Comparison of ENCODE assay signal across 19 cellular contexts in genomic region chr5:95281211-95281610, GRCh38. TPM values are rescaled to one million over a fixed set of nuclear protein-coding genes. Genes with fewer than 3 reads are reported as not detected.
DNase-seq lines count a peak whose midpoint lies in the region; ATAC-seq and TF ChIP-seq lines count a peak whose summit lies in the region.
"Had no signal": no experiment of that assay in that cellular context is flagged by ENCODE, and none has a peak within 500 bp of the region (broad histone marks: within the 10 kb centered on the region; RNA-seq: fewer than 3 reads in every experiment).

No MANE protein-coding gene starts in this region.

- no peak overlapping the region for H3K4me2 ChIP-seq in Karpas-422 (ENCODE audit: low read depth, low read length, poor library complexity, severe bottlenecking)

- CTCF ChIA-PET in activated CD8-positive, alpha-beta T cell treated with anti-CD3 and anti-CD28 coated beads for 36 hours (lab: Charles Lee) = interaction anchor here (0.7 kb wide), 1 partner anchor 313 kb away, joined by 4 read pairs; no protein-coding TSS in a partner anchor

- no peak for TF ChIP-seq CTCF in activated CD8-positive, alpha-beta T cell treated with anti-CD3 and anti-CD28 coated beads for 36 hours (IDR thresholded peaks at IDR 0.05)

- in situ Hi-C loops in ACHN (cut with HindIII; ENCODE audit: low pct_ligation_motif_present, low pct_unique_long_range_greater_than_20kb, low sequenced_read_pairs) = no loop called here

- H3K4me1 ChIP-seq in Karpas-422 (ENCODE audit: low read length) = no peaks in the 10 kb centered on the region

- H3K27me3 ChIP-seq in Karpas-422 (ENCODE audit: low read length) = no peaks in the 10 kb centered on the region

- no peaks in the 10 kb centered on the region for H3K36me3 ChIP-seq in Karpas-422 (ENCODE audit: insufficient read depth, low read length)
- H3K36me3 ChIP-seq: left lung, spleen, upper lobe of right lung had no signal

- H3K27ac ChIP-seq in Karpas-422 (ENCODE audit: low read length) = no peak overlapping the region
- H3K27ac ChIP-seq: coronary artery, left lung, spleen, upper lobe of right lung had no signal

- H3K27ac Mint-ChIP-seq in activated CD8-positive, alpha-beta T cell treated with anti-CD3 and anti-CD28 coated beads for 36 hours = no peak overlapping the region
- H3K27ac Mint-ChIP-seq in activated naive CD8-positive, alpha-beta T cell treated with anti-CD3 and anti-CD28 coated beads, Interleukin-2, amount 50 U/mL, for 24 hours = no peak overlapping the region
- H3K27ac Mint-ChIP-seq: activated CD4-positive, alpha-beta memory T cell treated with anti-CD3 and anti-CD28 coated beads for 36 hours; IgD-negative memory B cell; nephron had no signal

- ATAC-seq in activated CD8-positive, alpha-beta T cell treated with anti-CD3 and anti-CD28 coated beads for 36 hours = no peak
- no peak for ATAC-seq in HG03045 (IDR thresholded peaks at IDR 0.05; ENCODE audit: unreplicated experiment)
- no peak for ATAC-seq in activated naive CD8-positive, alpha-beta T cell treated with anti-CD3 and anti-CD28 coated beads, Interleukin-2, amount 50 U/mL, for 24 hours
- ATAC-seq: left lung, upper lobe of right lung had no signal

- intact Hi-C loops in activated CD8-positive, alpha-beta T cell treated with anti-CD3 and anti-CD28 coated beads for 36 hours (cut with micrococcal nuclease) = no loop called here

- H3K9me3 ChIP-seq in Karpas-422 (ENCODE audit: low read length) = no peaks in the 10 kb centered on the region
- H3K9me3 ChIP-seq: left lung, spleen, upper lobe of right lung had no signal

- H4K20me1 ChIP-seq in Karpas-422 (ENCODE audit: insufficient read depth, low read depth, low read length) = no peaks in the 10 kb centered on the region

- H3K4me3 Mint-ChIP-seq in activated CD8-positive, alpha-beta T cell treated with anti-CD3 and anti-CD28 coated beads for 36 hours = no peak overlapping the region
- H3K4me3 Mint-ChIP-seq in activated naive CD8-positive, alpha-beta T cell treated with anti-CD3 and anti-CD28 coated beads, Interleukin-2, amount 50 U/mL, for 24 hours = no peak overlapping the region
- H3K4me3 Mint-ChIP-seq: activated CD4-positive, alpha-beta memory T cell treated with anti-CD3 and anti-CD28 coated beads for 36 hours; IgD-negative memory B cell had no signal

- H2AFZ ChIP-seq in Karpas-422 (ENCODE audit: low read length) = no peak overlapping the region

- H3K36me3 Mint-ChIP-seq in activated CD8-positive, alpha-beta T cell treated with anti-CD3 and anti-CD28 coated beads for 36 hours (ENCODE audit: low read depth) = no peaks in the 10 kb centered on the region
- H3K36me3 Mint-ChIP-seq in activated naive CD8-positive, alpha-beta T cell treated with anti-CD3 and anti-CD28 coated beads, Interleukin-2, amount 50 U/mL, for 24 hours (ENCODE audit: low read depth) = no peaks in the 10 kb centered on the region
- H3K36me3 Mint-ChIP-seq: activated CD4-positive, alpha-beta memory T cell treated with anti-CD3 and anti-CD28 coated beads for 36 hours; IgD-negative memory B cell had no signal

- H3K9ac ChIP-seq in Karpas-422 (ENCODE audit: low read length) = no peak overlapping the region

- no peaks in the 10 kb centered on the region for H3K9me3 Mint-ChIP-seq in activated CD8-positive, alpha-beta T cell treated with anti-CD3 and anti-CD28 coated beads for 36 hours
- no peaks in the 10 kb centered on the region for H3K9me3 Mint-ChIP-seq in activated naive CD8-positive, alpha-beta T cell treated with anti-CD3 and anti-CD28 coated beads, Interleukin-2, amount 50 U/mL, for 24 hours
- H3K9me3 Mint-ChIP-seq: activated CD4-positive, alpha-beta memory T cell treated with anti-CD3 and anti-CD28 coated beads for 36 hours; nephron had no signal

- no peaks in the 10 kb centered on the region for H3K79me2 ChIP-seq in Karpas-422 (ENCODE audit: low read length)

- no peak overlapping the region for H3K4me3 ChIP-seq in Karpas-422 (ENCODE audit: low read length)
- H3K4me3 ChIP-seq: coronary artery, left lung, spleen, upper lobe of right lung had no signal

- DNase-seq in ACHN (peak; percentile 52), HCEC 1CT (peak; percentile 23), SW480 (ENCODE audit: low spot score) (peak; percentile 97), iPS-NIHi11 (ENCODE audit: low spot score) (peak; percentile 68), Karpas-422 (no peak)
- no peak for DNase-seq in activated CD8-positive, alpha-beta T cell treated with anti-CD3 and anti-CD28 coated beads for 36 hours
- no peak for DNase-seq in activated naive CD8-positive, alpha-beta T cell treated with anti-CD3 and anti-CD28 coated beads, Interleukin-2, amount 50 U/mL, for 24 hours
- DNase-seq: activated CD4-positive, alpha-beta memory T cell treated with anti-CD3 and anti-CD28 coated beads for 36 hours; activated naive CD4-positive, alpha-beta T cell treated with Interleukin-2 at 50 U/mL for 16 hours; AML-193; left lung; NCI-H1930; spleen; T-helper 2 cell; upper lobe of right lung had no signal

- POLR2A ChIA-PET in activated CD8-positive, alpha-beta T cell treated with anti-CD3 and anti-CD28 coated beads for 36 hours (lab: Charles Lee) = no interaction called here

- H3K4me1 Mint-ChIP-seq in activated CD8-positive, alpha-beta T cell treated with anti-CD3 and anti-CD28 coated beads for 36 hours (ENCODE audit: low read depth) = peaks cover 9% of the 10 kb centered on the region
- peaks cover 11% of the 10 kb centered on the region for H3K4me1 Mint-ChIP-seq in activated naive CD8-positive, alpha-beta T cell treated with anti-CD3 and anti-CD28 coated beads, Interleukin-2, amount 50 U/mL, for 24 hours

- peaks cover 37% of the 10 kb centered on the region for H3K27me3 Mint-ChIP-seq in activated CD8-positive, alpha-beta T cell treated with anti-CD3 and anti-CD28 coated beads for 36 hours
- H3K27me3 Mint-ChIP-seq in activated naive CD8-positive, alpha-beta T cell treated with anti-CD3 and anti-CD28 coated beads, Interleukin-2, amount 50 U/mL, for 24 hours = peaks cover 52% of the 10 kb centered on the region

- H3K9me2 ChIP-seq in Karpas-422 (replicated peaks; ENCODE audit: insufficient read depth, low read length) = no peaks in the 10 kb centered on the region

RNA-seq across cellular contexts. Expression of gene MCTP1, which starts 3.7 kb away (rescaled TPM):
- total RNA-seq in activated CD8-positive, alpha-beta T cell treated with anti-CD3 and anti-CD28 coated beads for 36 hours = under 1 TPM; 0.20 to 0.40 TPM
- total RNA-seq in Karpas-422 (2014; rRNA removed; shearing (Covaris generic); ENCODE audit: low replicate concordance) = 0.40 and 0.41 TPM in 2 replicates
- total RNA-seq: activated CD4-positive, alpha-beta memory T cell treated with anti-CD3 and anti-CD28 coated beads for 36 hours had no signal

Comparison
In these comparisons a context has a peak if more than half of its experiments do, and no peak if none do; other contexts are left out.
1. DNase-seq: peak in ACHN (single experiment), HCEC 1CT (single experiment), SW480 (single experiment) and iPS-NIHi11 (single experiment); none in activated CD8-positive, alpha-beta T cell treated with anti-CD3 and anti-CD28 coated beads for 36 hours (single experiment), activated naive CD8-positive, alpha-beta T cell treated with anti-CD3 and anti-CD28 coated beads, Interleukin-2, amount 50 U/mL, for 24 hours (single experiment) and Karpas-422 (single experiment).